In the genomic region with DNA sequence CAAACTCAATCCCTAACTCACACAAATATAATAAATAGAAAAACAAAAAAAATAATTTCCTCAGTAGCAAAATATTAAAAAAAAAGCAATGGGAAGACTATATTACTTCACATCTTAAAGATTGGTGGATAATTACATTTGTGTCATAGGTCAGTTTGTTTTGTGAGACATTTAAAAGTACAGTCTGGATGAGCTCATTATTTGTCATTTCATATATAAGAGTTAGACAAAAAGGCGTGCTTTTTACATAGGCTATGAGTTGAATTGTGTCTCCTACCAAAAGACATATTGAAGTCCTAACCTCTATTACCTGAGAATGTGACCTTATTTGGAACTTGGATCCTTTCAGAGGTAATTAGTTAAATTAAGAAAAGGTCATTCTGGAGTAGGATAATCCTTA, we compare ENCODE assay signal across 23 cellular contexts.
"Had no signal": no experiment of that assay in that cellular context is flagged by ENCODE, and none has a peak within 500 bp of the region (broad histone marks: within the 10 kb centered on the region; RNA-seq: fewer than 3 reads in every experiment).

No MANE protein-coding gene starts in this region.

- H3K27me3 ChIP-seq: ascending aorta, brain microvascular endothelial cell, dorsolateral prefrontal cortex, esophagus squamous epithelium, sigmoid colon, vagina had no signal

- H3K4me3 Mint-ChIP-seq: activated T-cell treated with anti-CD3 and anti-CD28 coated beads, Interleukin-2, amount 50 U/mL, for 24 hours; activated T-helper 17 cell treated with anti-CD3 and anti-CD28 coated beads, Interleukin-2, amount 50 U/mL, for 72 hours; central memory CD8-positive, alpha-beta T cell; effector memory CD8-positive, alpha-beta T cell; naive thymus-derived CD4-positive, alpha-beta T cell; neural crest cell; T-helper 2 cell treated with Interferon-gamma antibody and Interleukin-4, amounts not matched to agents 5 μg/mL and 100 μg/mL, for 36 hours; type B pancreatic cell had no signal

- H3K27ac Mint-ChIP-seq: activated naive CD4-positive, alpha-beta T cell treated with anti-CD3 and anti-CD28 coated beads, Interleukin-2, amount 50 U/mL, for 72 hours; activated T-cell treated with anti-CD3 and anti-CD28 coated beads, Interleukin-2, amount 50 U/mL, for 24 hours; activated T-helper 17 cell treated with anti-CD3 and anti-CD28 coated beads, Interleukin-2, amount 50 U/mL, for 72 hours; effector memory CD8-positive, alpha-beta T cell; naive thymus-derived CD4-positive, alpha-beta T cell; T-helper 2 cell treated with Interferon-gamma antibody and Interleukin-4, amounts not matched to agents 5 μg/mL and 100 μg/mL, for 36 hours; type B pancreatic cell had no signal

- ATAC-seq: activated naive CD4-positive, alpha-beta T cell treated with anti-CD3 and anti-CD28 coated beads, Interleukin-2, amount 50 U/mL, for 72 hours; activated T-helper 17 cell treated with anti-CD3 and anti-CD28 coated beads, Interleukin-2, amount 50 U/mL, for 72 hours; effector memory CD8-positive, alpha-beta T cell; left lobe of liver; naive thymus-derived CD4-positive, alpha-beta T cell had no signal

- H3K27ac ChIP-seq: ascending aorta, brain microvascular endothelial cell, dorsolateral prefrontal cortex, esophagus squamous epithelium, sigmoid colon, thoracic aorta, vagina had no signal

- H3K4me1 ChIP-seq: ascending aorta, sigmoid colon, vagina had no signal

- H3K9me3 Mint-ChIP-seq: activated T-cell treated with anti-CD3 and anti-CD28 coated beads, Interleukin-2, amount 50 U/mL, for 24 hours; activated T-helper 17 cell treated with anti-CD3 and anti-CD28 coated beads, Interleukin-2, amount 50 U/mL, for 72 hours; central memory CD8-positive, alpha-beta T cell; effector memory CD8-positive, alpha-beta T cell; neural crest cell; T-helper 2 cell treated with Interferon-gamma antibody and Interleukin-4, amounts not matched to agents 5 μg/mL and 100 μg/mL, for 36 hours; type B pancreatic cell had no signal

- H3K4me3 ChIP-seq: ascending aorta, dorsolateral prefrontal cortex, esophagus squamous epithelium, lung, sigmoid colon, thoracic aorta, vagina had no signal

- H3K36me3 Mint-ChIP-seq: naive thymus-derived CD4-positive, alpha-beta T cell; type B pancreatic cell had no signal

- H3K4me1 Mint-ChIP-seq: activated T-helper 17 cell treated with anti-CD3 and anti-CD28 coated beads, Interleukin-2, amount 50 U/mL, for 72 hours; central memory CD8-positive, alpha-beta T cell; naive thymus-derived CD4-positive, alpha-beta T cell; neural crest cell had no signal

- H3K9me3 ChIP-seq: ascending aorta, esophagus squamous epithelium, sigmoid colon, thoracic aorta, vagina had no signal

- H3K27me3 Mint-ChIP-seq: activated T-helper 17 cell treated with anti-CD3 and anti-CD28 coated beads, Interleukin-2, amount 50 U/mL, for 72 hours; central memory CD8-positive, alpha-beta T cell; effector memory CD8-positive, alpha-beta T cell; naive thymus-derived CD4-positive, alpha-beta T cell; type B pancreatic cell had no signal

- DNase-seq: activated CD4-positive, alpha-beta T cell treated with anti-CD3 and anti-CD28 coated beads for 1 hour; activated T-cell treated with anti-CD3 and anti-CD28 coated beads, Interleukin-2, amount 50 U/mL, for 24 hours; brain microvascular endothelial cell; dorsolateral prefrontal cortex; effector memory CD8-positive, alpha-beta T cell; esophagus squamous epithelium; naive thymus-derived CD4-positive, alpha-beta T cell; occipital lobe; posterior cingulate gyrus; sigmoid colon; stimulated activated CD4-positive, alpha-beta T cell treated with anti-CD3 and anti-CD28 coated beads, Interleukin-4, amount 100 ng/mL, for 1 hour; stimulated activated naive CD4-positive, alpha-beta T cell treated with Interleukin-2 at 50 U/mL for 16 hours had no signal

- H3K36me3 ChIP-seq: ascending aorta, brain microvascular endothelial cell, esophagus squamous epithelium, sigmoid colon, thoracic aorta, vagina had no signal
